Comparison of ENCODE assay signal across 19 cellular contexts in genomic region chr11:126157326-126158030, GRCh38. TPM values are rescaled to one million over a fixed set of nuclear protein-coding genes. Genes with fewer than 3 reads are reported as not detected.
DNase-seq lines count a peak whose midpoint lies in the region; ATAC-seq and TF ChIP-seq lines count a peak whose summit lies in the region.
"Had no signal": no experiment of that assay in that cellular context is flagged by ENCODE, and none has a peak within 500 bp of the region (broad histone marks: within the 10 kb centered on the region; RNA-seq: fewer than 3 reads in every experiment).

No MANE protein-coding gene starts in this region.

- no peak overlapping the region for H3K27ac Mint-ChIP-seq in chondrocyte (ENCODE audit: unreplicated experiment)
- no peak overlapping the region for H3K27ac Mint-ChIP-seq in activated CD4-positive, alpha-beta memory T cell treated with anti-CD3 and anti-CD28 coated beads, Interleukin-2, amount 10 ng/mL, durations not matched to agents 7 days and 5 days
- H3K27ac Mint-ChIP-seq: CD14-positive monocyte had no signal

- H3K9me3 Mint-ChIP-seq in chondrocyte (ENCODE audit: low read depth): peaks cover 2% of the 10 kb centered on the region
- no peaks in the 10 kb centered on the region for H3K9me3 Mint-ChIP-seq in activated CD4-positive, alpha-beta memory T cell treated with anti-CD3 and anti-CD28 coated beads, Interleukin-2, amount 10 ng/mL, durations not matched to agents 7 days and 5 days

- no peak for ATAC-seq in HG02938 (IDR thresholded peaks at IDR 0.05; ENCODE audit: unreplicated experiment)
- ATAC-seq: PC-3 had no signal

- CTCF ChIA-PET in activated CD4-positive, alpha-beta memory T cell treated with anti-CD3 and anti-CD28 coated beads, Interleukin-2, amount 10 ng/mL, durations not matched to agents 7 days and 5 days (lab: Charles Lee): interaction anchor here (1.5 kb wide), 1 partner anchor 36 kb away, joined by 3 read pairs; no protein-coding TSS in a partner anchor

- POLR2A ChIA-PET in activated CD4-positive, alpha-beta memory T cell treated with anti-CD3 and anti-CD28 coated beads, Interleukin-2, amount 10 ng/mL, durations not matched to agents 7 days and 5 days (lab: Charles Lee): no interaction called here

- TF ChIP-seq CTCF in NB4 (IDR thresholded peaks at IDR 0.05; ENCODE audit: low read depth, low read length) (no peak), chondrocyte (IDR thresholded peaks at IDR 0.05) (no peak)

- H3K4me3 ChIP-seq in NB4 (ENCODE audit: low read depth, low read length): no peak overlapping the region
- H3K4me3 ChIP-seq: HAP-1, SK-N-MC had no signal

- H3K4me1 Mint-ChIP-seq in chondrocyte (ENCODE audit: low read depth): peaks cover 23% of the 10 kb centered on the region
- H3K4me1 Mint-ChIP-seq in activated CD4-positive, alpha-beta memory T cell treated with anti-CD3 and anti-CD28 coated beads, Interleukin-2, amount 10 ng/mL, durations not matched to agents 7 days and 5 days: no peaks in the 10 kb centered on the region
- H3K4me1 Mint-ChIP-seq: CD14-positive monocyte had no signal

- DNase-seq in SKM-1 treated with dmso at 0.1 percent for 144 hours (lab: John Stamatoyannopoulos, UW; ENCODE audit: unreplicated experiment): peak; percentile 18
- no peak for DNase-seq in SKM-1 (lab: John Stamatoyannopoulos, UW; ENCODE audit: unreplicated experiment)
- DNase-seq in NB4 (ENCODE audit: low read depth): peak; percentile 72
- peak; percentile 1 for DNase-seq in chondrocyte (ENCODE audit: low spot score)
- peak; percentile 16 for DNase-seq in retina
- DNase-seq in activated CD4-positive, alpha-beta memory T cell treated with anti-CD3 and anti-CD28 coated beads, Interleukin-2, amount 10 ng/mL, durations not matched to agents 7 days and 5 days: no peak
- no peak for DNase-seq in NCI-H748 (lab: John Stamatoyannopoulos, UW; ENCODE audit: unreplicated experiment)
- DNase-seq: 8988T, COR-L47, DMS153, EL, MM.1S, NCI-H146, NCI-H226, PC-3 had no signal

- peaks cover 3% of the 10 kb centered on the region for H3K27me3 Mint-ChIP-seq in chondrocyte (ENCODE audit: low read depth)
- H3K27me3 Mint-ChIP-seq in activated CD4-positive, alpha-beta memory T cell treated with anti-CD3 and anti-CD28 coated beads, Interleukin-2, amount 10 ng/mL, durations not matched to agents 7 days and 5 days: peaks cover 5% of the 10 kb centered on the region

- no peak for TF ChIP-seq POLR2A in NB4 (IDR thresholded peaks at IDR 0.05; ENCODE audit: extremely low read depth, insufficient read length)

- H3K36me3 Mint-ChIP-seq in chondrocyte (ENCODE audit: low read depth): no peaks in the 10 kb centered on the region
- no peaks in the 10 kb centered on the region for H3K36me3 Mint-ChIP-seq in activated CD4-positive, alpha-beta memory T cell treated with anti-CD3 and anti-CD28 coated beads, Interleukin-2, amount 10 ng/mL, durations not matched to agents 7 days and 5 days (ENCODE audit: low read depth)
- H3K36me3 Mint-ChIP-seq: CD14-positive monocyte had no signal

- no peak overlapping the region for H3K4me3 Mint-ChIP-seq in chondrocyte (ENCODE audit: unreplicated experiment)
- H3K4me3 Mint-ChIP-seq in activated CD4-positive, alpha-beta memory T cell treated with anti-CD3 and anti-CD28 coated beads, Interleukin-2, amount 10 ng/mL, durations not matched to agents 7 days and 5 days: no peak overlapping the region
- H3K4me3 Mint-ChIP-seq: CD14-positive monocyte had no signal

RNA-seq across cellular contexts. Expression of gene RPUSD4, which starts 54.0 kb away (rescaled TPM):
- 16.1 to 18.8 TPM (median 16.2 TPM) in 3 replicates for total RNA-seq in chondrocyte
- 10 to 100 TPM; 26.5 to 26.8 TPM for total RNA-seq in activated CD4-positive, alpha-beta memory T cell treated with anti-CD3 and anti-CD28 coated beads, Interleukin-2, amount 10 ng/mL, durations not matched to agents 7 days and 5 days

RNA-seq across cellular contexts. Expression of gene FAM118B, which starts 54.1 kb away (rescaled TPM):
- 23.2 to 25.9 TPM (median 24.3 TPM) in 3 replicates for total RNA-seq in chondrocyte
- total RNA-seq in activated CD4-positive, alpha-beta memory T cell treated with anti-CD3 and anti-CD28 coated beads, Interleukin-2, amount 10 ng/mL, durations not matched to agents 7 days and 5 days: 1 to 10 TPM; 9.0 to 9.9 TPM

Comparison
In these comparisons a context has a peak if more than half of its experiments do, and no peak if none do; other contexts are left out.
1. DNase-seq: peak in SKM-1 treated with dmso at 0.1 percent for 144 hours (single experiment), NB4 (single experiment), chondrocyte (single experiment) and retina (single experiment); none in SKM-1 (single experiment), activated CD4-positive, alpha-beta memory T cell treated with anti-CD3 and anti-CD28 coated beads, Interleukin-2, amount 10 ng/mL, durations not matched to agents 7 days and 5 days (single experiment) and NCI-H748 (single experiment).